Comparison of ENCODE assay signal across 20 cellular contexts in genomic region chr19:12272386-12272785, GRCh38.
"Had no signal": no experiment of that assay in that cellular context is flagged by ENCODE, and none has a peak within 500 bp of the region (broad histone marks: within the 10 kb centered on the region; RNA-seq: fewer than 3 reads in every experiment).

No MANE protein-coding gene starts in this region.

- H2AFZ ChIP-seq: parathyroid adenoma had no signal

- H3K4me3 Mint-ChIP-seq: activated T-cell treated with anti-CD3 and anti-CD28 coated beads, Interleukin-2, amount 50 U/mL, for 4 hours; natural killer cell treated with Interleukin-12 subunit alpha and Interleukin-12 subunit beta and Interleukin-15 and Interleukin-18, amount 100 ng/mL, for 72 hours; T-helper 1 cell treated with Interleukin-12 subunit alpha and Interleukin-12 subunit beta and Interleukin-4 antibody, amounts not matched to agents 30 μg/mL and 1 μg/mL, for 36 hours had no signal

- H3K9ac ChIP-seq: parathyroid adenoma had no signal

- H3K27me3 ChIP-seq: adrenal gland, esophagus squamous epithelium, heart right ventricle, neutrophil, vagina had no signal

- H3K27me3 Mint-ChIP-seq: natural killer cell treated with Interleukin-12 subunit alpha and Interleukin-12 subunit beta and Interleukin-15 and Interleukin-18, amount 100 ng/mL, for 72 hours had no signal

- H3K4me1 ChIP-seq: adrenal gland, esophagus squamous epithelium, heart right ventricle, parathyroid adenoma, vagina had no signal

- H3K4me3 ChIP-seq: adrenal gland, heart right ventricle, vagina had no signal

- H3K27ac Mint-ChIP-seq: natural killer cell treated with Interleukin-12 subunit alpha and Interleukin-12 subunit beta and Interleukin-15 and Interleukin-18, amount 100 ng/mL, for 72 hours; T-helper 1 cell treated with Interleukin-12 subunit alpha and Interleukin-12 subunit beta and Interleukin-4 antibody, amounts not matched to agents 30 μg/mL and 1 μg/mL, for 36 hours had no signal

- H3K27ac ChIP-seq: adrenal gland, esophagus squamous epithelium, heart right ventricle, neutrophil, parathyroid adenoma, vagina, VCaP had no signal

- DNase-seq: activated CD4-positive, alpha-beta T cell treated with anti-CD3 and anti-CD28 coated beads, Interleukin-2, amount 50 U/mL, for 1 hour; activated CD4-positive, CD25-positive, alpha-beta regulatory T cell treated with anti-CD3 and anti-CD28 coated beads, Interleukin-2, amount 50 U/mL, for 72 hours; activated CD8-positive, alpha-beta memory T cell treated with anti-CD3 and anti-CD28 coated beads, Interleukin-2, amount 50 U/mL, for 4 hours; activated naive CD4-positive, alpha-beta T cell treated with anti-CD3 and anti-CD28 coated beads, Interleukin-2, amount 50 U/mL, for 16 hours; activated T-cell treated with anti-CD3 and anti-CD28 coated beads, Interleukin-2, amount 50 U/mL, for 4 hours; adrenal gland; effector CD8-positive, alpha-beta T cell; esophagus squamous epithelium; heart right ventricle; left ventricle myocardium superior; mesenchymal stem cell; stimulated activated CD4-positive, alpha-beta T cell treated with anti-CD3 and anti-CD28 coated beads, Interleukin-2, amount 100 ng/mL, for 24 hours; stimulated activated naive CD4-positive, alpha-beta T cell treated with Interleukin-2 at 50 U/mL for 16 hours; trophoblast cell had no signal

- ATAC-seq: activated T-cell treated with anti-CD3 and anti-CD28 coated beads, Interleukin-2, amount 50 U/mL, for 4 hours; heart right ventricle; left ventricle myocardium superior; natural killer cell treated with Interleukin-12 subunit alpha and Interleukin-12 subunit beta and Interleukin-15 and Interleukin-18, amount 100 ng/mL, for 72 hours had no signal
